ENCODE assay signal across 17 cellular contexts in genomic region chr1:183936009-183936408, GRCh38.
"Had no signal": no experiment of that assay in that cellular context is flagged by ENCODE, and none has a peak within 500 bp of the region (broad histone marks: within the 10 kb centered on the region; RNA-seq: fewer than 3 reads in every experiment).

No MANE protein-coding gene starts in this region.

- H3K4me1 ChIP-seq: parathyroid adenoma, prostate gland, spleen had no signal

- H3K9me3 Mint-ChIP-seq: stimulated activated naive B cell treated with anti-CD40 and anti-IgM and Interleukin-4, amounts not matched to agents 10 μg/mL and 1 μg/mL and 100 μg/mL, for 72 hours; stimulated activated naive CD8-positive, alpha-beta T cell treated with anti-CD3 and anti-CD28 coated beads, Interleukin-15, amount 100 ng/mL, for 72 hours had no signal

- H3K27me3 Mint-ChIP-seq: stimulated activated naive CD8-positive, alpha-beta T cell treated with anti-CD3 and anti-CD28 coated beads, Interleukin-15, amount 100 ng/mL, for 72 hours had no signal

- H3K27ac Mint-ChIP-seq: stimulated activated naive B cell treated with anti-CD40 and anti-IgM and Interleukin-4, amounts not matched to agents 10 μg/mL and 1 μg/mL and 100 μg/mL, for 72 hours; stimulated activated naive CD8-positive, alpha-beta T cell treated with anti-CD3 and anti-CD28 coated beads, Interleukin-15, amount 100 ng/mL, for 72 hours had no signal

- H3K9ac ChIP-seq: parathyroid adenoma had no signal

- ATAC-seq: naive thymus-derived CD4-positive, alpha-beta T cell; sciatic nerve; stimulated activated naive B cell treated with anti-CD40 and anti-IgM and Interleukin-4, amounts not matched to agents 10 μg/mL and 1 μg/mL and 100 μg/mL, for 72 hours; stimulated activated naive CD8-positive, alpha-beta T cell treated with anti-CD3 and anti-CD28 coated beads, Interleukin-15, amount 100 ng/mL, for 72 hours had no signal

- H3K27me3 ChIP-seq: hepatocyte, spleen had no signal

- H3K4me2 ChIP-seq: hepatocyte had no signal

- H3K4me3 Mint-ChIP-seq: naive thymus-derived CD4-positive, alpha-beta T cell; stimulated activated naive B cell treated with anti-CD40 and anti-IgM and Interleukin-4, amounts not matched to agents 10 μg/mL and 1 μg/mL and 100 μg/mL, for 72 hours; stimulated activated naive CD8-positive, alpha-beta T cell treated with anti-CD3 and anti-CD28 coated beads, Interleukin-15, amount 100 ng/mL, for 72 hours had no signal

- H3K27ac ChIP-seq: coronary artery, hepatocyte, parathyroid adenoma, prostate gland, spleen had no signal

- H3K36me3 Mint-ChIP-seq: stimulated activated naive B cell treated with anti-CD40 and anti-IgM and Interleukin-4, amounts not matched to agents 10 μg/mL and 1 μg/mL and 100 μg/mL, for 72 hours had no signal

- H3K4me3 ChIP-seq: coronary artery, hepatocyte, prostate gland, spleen had no signal

- DNase-seq: effector CD8-positive, alpha-beta T cell; foreskin melanocyte; head of caudate nucleus; mammary epithelial cell; naive thymus-derived CD4-positive, alpha-beta T cell; spleen; stimulated activated CD4-positive, alpha-beta T cell treated with anti-CD3 and anti-CD28 coated beads, Interleukin-15, amount 100 ng/mL, for 24 hours; stimulated activated CD4-positive, alpha-beta T cell treated with anti-CD3 and anti-CD28 coated beads, Interleukin-1b, Interleukin-23, amount 100 ng/mL, for 48 hours; stimulated activated CD4-positive, alpha-beta T cell treated with anti-CD3 and anti-CD28 coated beads, Interleukin-4, amount 100 ng/mL, for 24 hours; stimulated activated naive B cell treated with anti-CD40 and anti-IgM and Interleukin-4, amounts not matched to agents 10 μg/mL and 1 μg/mL and 100 μg/mL, for 72 hours; stimulated activated naive CD8-positive, alpha-beta T cell treated with anti-CD3 and anti-CD28 coated beads, Interleukin-15, amount 100 ng/mL, for 72 hours; trophoblast cell had no signal

- H3K36me3 ChIP-seq: prostate gland, spleen had no signal

- H3K9me3 ChIP-seq: prostate gland, spleen had no signal

- H3K79me2 ChIP-seq: hepatocyte, parathyroid adenoma had no signal

- H2AFZ ChIP-seq: hepatocyte, parathyroid adenoma had no signal
